ENCODE assay signal across 10 cellular contexts in genomic region chr2:10449838-10450691, GRCh38. TPM values are rescaled to one million over a fixed set of nuclear protein-coding genes. Genes with fewer than 3 reads are reported as not detected.
DNase-seq lines count a peak whose midpoint lies in the region; ATAC-seq and TF ChIP-seq lines count a peak whose summit lies in the region.
"Had no signal": no experiment of that assay in that cellular context is flagged by ENCODE, and none has a peak within 500 bp of the region (broad histone marks: within the 10 kb centered on the region; RNA-seq: fewer than 3 reads in every experiment).

No MANE protein-coding gene starts in this region.

- H3K36me3 Mint-ChIP-seq in activated naive CD8-positive, alpha-beta T cell treated with anti-CD3 and anti-CD28 coated beads for 36 hours, result peaks cover 25% of the 10 kb centered on the region

- in situ Hi-C loops in ACHN (cut with HindIII; ENCODE audit: low pct_ligation_motif_present, low pct_unique_long_range_greater_than_20kb, low sequenced_read_pairs), result loop anchor here (10.0 to 25.0 kb wide), 2 partner anchors 215 to 338 kb away; partner anchors contain the start of gene RRM2

- H3K27ac Mint-ChIP-seq in activated naive CD8-positive, alpha-beta T cell treated with anti-CD3 and anti-CD28 coated beads for 36 hours, result peak overlapping the region; percentile 93

- H3K4me3 Mint-ChIP-seq in activated naive CD8-positive, alpha-beta T cell treated with anti-CD3 and anti-CD28 coated beads for 36 hours, result peak overlapping the region; percentile 87

- peak; percentile 37 for DNase-seq in ACHN
- DNase-seq in HT-29 (ENCODE audit: low spot score), result peak; percentile 93
- no peak for DNase-seq in activated naive CD8-positive, alpha-beta T cell treated with anti-CD3 and anti-CD28 coated beads for 36 hours
- DNase-seq in lung microvascular endothelial cell (ENCODE audit: low read depth in 2 of 2), result peak; percentile 53 to 72
- DNase-seq in NCI-H1092 (lab: John Stamatoyannopoulos, UW), result no peak
- no peak for DNase-seq in GM03348 (ENCODE audit: low spot score)
- no peak for DNase-seq in activated gamma-delta T cell treated with Interleukin-2 at 50 U/mL for 16 hours
- DNase-seq: foreskin fibroblast, NCI-H748 treated with DMSO at 0.1 percent for 48 hours had no signal

- no peak for TF ChIP-seq POLR2A in GM18505 (IDR thresholded peaks at IDR 0.05; ENCODE audit: borderline replicate concordance, extremely low read depth, insufficient read depth, insufficient read length)

- H3K4me1 Mint-ChIP-seq in activated naive CD8-positive, alpha-beta T cell treated with anti-CD3 and anti-CD28 coated beads for 36 hours, result peaks cover 40% of the 10 kb centered on the region

- no peak for ATAC-seq in GM18505 (IDR thresholded peaks at IDR 0.05; ENCODE audit: unreplicated experiment)

- no peaks in the 10 kb centered on the region for H3K9me3 Mint-ChIP-seq in activated naive CD8-positive, alpha-beta T cell treated with anti-CD3 and anti-CD28 coated beads for 36 hours

- no peaks in the 10 kb centered on the region for H3K27me3 Mint-ChIP-seq in activated naive CD8-positive, alpha-beta T cell treated with anti-CD3 and anti-CD28 coated beads for 36 hours

RNA-seq across cellular contexts. Expression of gene ODC1, which starts 1.9 kb away (rescaled TPM):
- total RNA-seq in HT-29 (2014; rRNA removed; shearing (Covaris generic)), result 323 and 427 TPM in 2 replicates
- total RNA-seq in activated naive CD8-positive, alpha-beta T cell treated with anti-CD3 and anti-CD28 coated beads for 36 hours, result 100 to 1,000 TPM; 357 to 367 TPM
- 35.5 and 47.3 TPM in 2 replicates for total RNA-seq in lung microvascular endothelial cell

Comparison
In these comparisons a context has a peak if more than half of its experiments do, and no peak if none do; other contexts are left out.
1. DNase-seq: peak in ACHN (single experiment), HT-29 (single experiment) and lung microvascular endothelial cell (2 of 2); none in activated naive CD8-positive, alpha-beta T cell treated with anti-CD3 and anti-CD28 coated beads for 36 hours (single experiment), NCI-H1092 (single experiment), GM03348 (single experiment) and activated gamma-delta T cell treated with Interleukin-2 at 50 U/mL for 16 hours (single experiment).